ENCODE assay signal across 18 cellular contexts in genomic region chr12:58268080-58268479, GRCh38.
DNase-seq lines count a peak whose midpoint lies in the region; ATAC-seq and TF ChIP-seq lines count a peak whose summit lies in the region.
"Had no signal": no experiment of that assay in that cellular context is flagged by ENCODE, and none has a peak within 500 bp of the region (broad histone marks: within the 10 kb centered on the region; RNA-seq: fewer than 3 reads in every experiment).

No MANE protein-coding gene starts in this region.

- intact Hi-C loops in natural killer cell (cut with micrococcal nuclease): no loop called here

- no peaks in the 10 kb centered on the region for H3K4me1 Mint-ChIP-seq in natural killer cell
- H3K4me1 Mint-ChIP-seq: CD4-positive, CD25-positive, alpha-beta regulatory T cell; H9 had no signal

- DNase-seq in HS-5 (ENCODE audit: low read depth) (peak; percentile 4), dedifferentiated amniotic fluid mesenchymal stem cell (ENCODE audit: extremely low spot score) (peak; percentile 32), fibroblast of pulmonary artery (ENCODE audit: low read depth) (peak; percentile 70), skeletal muscle cell (ENCODE audit: low read depth) (peak; percentile 19), putamen (ENCODE audit: low spot score) (no peak), mesenteric fat pad (ENCODE audit: low spot score) (no peak), natural killer cell (no peak)
- DNase-seq: Caco-2; CD4-positive, CD25-positive, alpha-beta regulatory T cell; DMS53; H9; KG1; NCI-H1436; NCI-H2029; NCI-H2171 treated with DMSO at 0.1 percent for 48 hours; NCI-H774; PC-9 had no signal

- no peak for ATAC-seq in natural killer cell

- no peak for TF ChIP-seq CTCF in fibroblast of pulmonary artery (IDR thresholded peaks at IDR 0.05; ENCODE audit: low read length, missing control alignments)
- TF ChIP-seq CTCF in natural killer cell (IDR thresholded peaks at IDR 0.05): no peak

- no peak overlapping the region for H3K4me3 Mint-ChIP-seq in natural killer cell
- H3K4me3 Mint-ChIP-seq: CD4-positive, CD25-positive, alpha-beta regulatory T cell; H9 had no signal

- H3K27ac Mint-ChIP-seq in natural killer cell: no peak overlapping the region
- H3K27ac Mint-ChIP-seq: CD4-positive, CD25-positive, alpha-beta regulatory T cell; H9 had no signal

- H3K36me3 Mint-ChIP-seq in natural killer cell: no peaks in the 10 kb centered on the region
- H3K36me3 Mint-ChIP-seq: CD4-positive, CD25-positive, alpha-beta regulatory T cell had no signal

- no peak overlapping the region for H3K4me3 ChIP-seq in fibroblast of pulmonary artery (replicated peaks; ENCODE audit: low read depth, low read length)
- no peak overlapping the region for H3K4me3 ChIP-seq in skeletal muscle cell (ENCODE audit: low read depth, low read length)
- H3K4me3 ChIP-seq: PC-9, SJSA1 had no signal

- peaks cover 0 to 8% of the 10 kb centered on the region in 2 donors for H3K9me3 Mint-ChIP-seq in natural killer cell

- H3K27me3 Mint-ChIP-seq in natural killer cell (ENCODE audit: low read depth in 2 of 2): peaks cover 0 to 6% of the 10 kb centered on the region in 2 donors
- H3K27me3 Mint-ChIP-seq: CD4-positive, CD25-positive, alpha-beta regulatory T cell had no signal

Comparison
In these comparisons a context has a peak if more than half of its experiments do, and no peak if none do; other contexts are left out.
1. DNase-seq: peak in HS-5 (single experiment), dedifferentiated amniotic fluid mesenchymal stem cell (single experiment), fibroblast of pulmonary artery (single experiment) and skeletal muscle cell (single experiment); none in putamen (single experiment), mesenteric fat pad (single experiment) and natural killer cell (single experiment).